ENCODE assay signal across 22 cellular contexts in genomic region chr4:2733844-2734574, GRCh38. TPM values are rescaled to one million over a fixed set of nuclear protein-coding genes. Genes with fewer than 3 reads are reported as not detected.
DNase-seq lines count a peak whose midpoint lies in the region; ATAC-seq and TF ChIP-seq lines count a peak whose summit lies in the region.
"Had no signal": no experiment of that assay in that cellular context is flagged by ENCODE, and none has a peak within 500 bp of the region (broad histone marks: within the 10 kb centered on the region; RNA-seq: fewer than 3 reads in every experiment).

No MANE protein-coding gene starts in this region.

- DNase-seq in activated T-cell treated with anti-CD3 and anti-CD28 coated beads, Interleukin-2, amount 50 U/mL, for 72 hours = no peak
- no peak for DNase-seq in activated T-cell treated with anti-CD3 and anti-CD28 coated beads, Interleukin-2, amount 50 U/mL, for 48 hours
- no peak for DNase-seq in endothelial cell (ENCODE audit: low spot score)
- peak; percentile 43 for DNase-seq in posterior vena cava (ENCODE audit: low spot score)
- DNase-seq in vagina (ENCODE audit: extremely low spot score in 2 of 2) = no peak
- DNase-seq: ACHN; activated T-cell treated with anti-CD3 and anti-CD28 coated beads, Interleukin-2, amount 50 U/mL, for 1 hour; body of pancreas; cortex of kidney; NCI-H187; NCI-H82; PC-9; T-helper 2 cell had no signal

- no peak overlapping the region for H3K4me3 Mint-ChIP-seq in activated T-cell treated with anti-CD3 and anti-CD28 coated beads, Interleukin-2, amount 50 U/mL, for 72 hours
- peak overlapping the region; percentile 1 for H3K4me3 Mint-ChIP-seq in endothelial cell (ENCODE audit: unreplicated experiment)
- H3K4me3 Mint-ChIP-seq: activated CD4-positive, alpha-beta memory T cell treated with anti-CD3 and anti-CD28 coated beads for 36 hours had no signal

- no peak for TF ChIP-seq POLR2A in vagina (IDR thresholded peaks at IDR 0.05)

- peaks cover 17% of the 10 kb centered on the region for H3K4me1 ChIP-seq in OCI-LY3 (ENCODE audit: low read length)
- H3K4me1 ChIP-seq in vagina = no peaks in the 10 kb centered on the region
- H3K4me1 ChIP-seq: body of pancreas had no signal

- no peaks in the 10 kb centered on the region for H3K27me3 Mint-ChIP-seq in activated T-cell treated with anti-CD3 and anti-CD28 coated beads, Interleukin-2, amount 50 U/mL, for 72 hours (ENCODE audit: low read depth)
- peaks cover 16% of the 10 kb centered on the region for H3K27me3 Mint-ChIP-seq in endothelial cell (ENCODE audit: unreplicated experiment)
- H3K27me3 Mint-ChIP-seq: activated CD4-positive, alpha-beta memory T cell treated with anti-CD3 and anti-CD28 coated beads for 36 hours had no signal

- H3K9ac ChIP-seq in OCI-LY3 (ENCODE audit: low read length) = no peak overlapping the region

- H3K79me2 ChIP-seq in OCI-LY3 (ENCODE audit: low read length) = no peaks in the 10 kb centered on the region

- H3K27ac Mint-ChIP-seq in activated T-cell treated with anti-CD3 and anti-CD28 coated beads, Interleukin-2, amount 50 U/mL, for 72 hours = peak overlapping the region; percentile 26
- no peak overlapping the region for H3K27ac Mint-ChIP-seq in endothelial cell (ENCODE audit: unreplicated experiment)
- H3K27ac Mint-ChIP-seq: activated CD4-positive, alpha-beta memory T cell treated with anti-CD3 and anti-CD28 coated beads for 36 hours had no signal

- TF ChIP-seq CTCF in OCI-LY3 (IDR thresholded peaks at IDR 0.05; ENCODE audit: low read depth, low read length) = no peak
- TF ChIP-seq CTCF in endothelial cell (IDR thresholded peaks at IDR 0.05; ENCODE audit: unreplicated experiment) = no peak
- no peak for TF ChIP-seq CTCF in vagina (IDR thresholded peaks at IDR 0.05)

- H3K27ac ChIP-seq in OCI-LY3 (ENCODE audit: low read length) (no peak overlapping the region), vagina (no peak overlapping the region)
- H3K27ac ChIP-seq: body of pancreas, C4-2B, left lung, PC-9, SJSA1, thoracic aorta, VCaP had no signal

- H3K9me3 Mint-ChIP-seq in activated T-cell treated with anti-CD3 and anti-CD28 coated beads, Interleukin-2, amount 50 U/mL, for 72 hours = peaks cover 3 to 5% of the 10 kb centered on the region in 2 donors
- H3K9me3 Mint-ChIP-seq in endothelial cell (ENCODE audit: unreplicated experiment) = no peaks in the 10 kb centered on the region

- H3K4me2 ChIP-seq in OCI-LY3 (ENCODE audit: low read length) = peak overlapping the region; percentile 25; the same call in 1 of the 2 replicates
- H3K4me2 ChIP-seq: PC-9 had no signal

- no peaks in the 10 kb centered on the region for H3K27me3 ChIP-seq in OCI-LY3 (ENCODE audit: low read depth, low read length)
- H3K27me3 ChIP-seq in vagina = no peaks in the 10 kb centered on the region
- H3K27me3 ChIP-seq: body of pancreas, left lung, SJSA1 had no signal

- no peak overlapping the region for H2AFZ ChIP-seq in OCI-LY3 (ENCODE audit: low read depth, low read length)
- H2AFZ ChIP-seq: PC-9 had no signal

- H3K4me1 Mint-ChIP-seq in activated T-cell treated with anti-CD3 and anti-CD28 coated beads, Interleukin-2, amount 50 U/mL, for 72 hours (ENCODE audit: low read depth) = no peaks in the 10 kb centered on the region
- H3K4me1 Mint-ChIP-seq in endothelial cell (ENCODE audit: unreplicated experiment) = peaks cover 4% of the 10 kb centered on the region

- peaks cover 15 to 30% of the 10 kb centered on the region in 2 donors for H3K36me3 Mint-ChIP-seq in activated T-cell treated with anti-CD3 and anti-CD28 coated beads, Interleukin-2, amount 50 U/mL, for 72 hours (ENCODE audit: insufficient read depth in 2 of 2)
- peaks cover 27% of the 10 kb centered on the region for H3K36me3 Mint-ChIP-seq in endothelial cell (ENCODE audit: low read depth, unreplicated experiment)

- no peak for ATAC-seq in activated T-cell treated with anti-CD3 and anti-CD28 coated beads, Interleukin-2, amount 50 U/mL, for 72 hours (replicated peaks in 1 of 2)
- ATAC-seq in HG02642 (IDR thresholded peaks at IDR 0.05; ENCODE audit: poor library complexity, unreplicated experiment) (no peak), GM18861 (IDR thresholded peaks at IDR 0.05; ENCODE audit: unreplicated experiment) (no peak)
- ATAC-seq: body of pancreas had no signal

- H3K9me3 ChIP-seq in OCI-LY3 (ENCODE audit: insufficient read depth, low read length) = peaks cover 6% of the 10 kb centered on the region; the same call in 1 of the 2 replicates
- H3K9me3 ChIP-seq in vagina = no peaks in the 10 kb centered on the region
- H3K9me3 ChIP-seq: body of pancreas, SJSA1, thoracic aorta had no signal

- H4K20me1 ChIP-seq in OCI-LY3 (ENCODE audit: insufficient read depth, low read length) = peaks cover 20% of the 10 kb centered on the region

- H3K36me3 ChIP-seq in OCI-LY3 (replicated peaks; ENCODE audit: low read depth, low read length) (peaks cover 43% of the 10 kb centered on the region), vagina (peaks cover 2 to 29% of the 10 kb centered on the region in 2 donors)
- H3K36me3 ChIP-seq: SJSA1 had no signal

- intact Hi-C loops in posterior vena cava (cut with DNase I) = no loop called here
- intact Hi-C loops in vagina (cut with DNase I) = no loop called here

- H3K4me3 ChIP-seq in OCI-LY3 (ENCODE audit: low read length) = no peak overlapping the region
- H3K4me3 ChIP-seq in vagina = no peak overlapping the region
- H3K4me3 ChIP-seq: body of pancreas, left lung, PC-9, SJSA1, thoracic aorta had no signal

RNA-seq across cellular contexts. Expression of gene TNIP2, which starts 22.1 kb away (rescaled TPM):
- total RNA-seq in activated T-cell treated with anti-CD3 and anti-CD28 coated beads, Interleukin-2, amount 50 U/mL, for 72 hours = 10 to 100 TPM; 72.3 to 85.8 TPM
- total RNA-seq in endothelial cell (ENCODE audit: unreplicated experiment) = 29.3 TPM
- 10 to 100 TPM; 25.4 to 29.2 TPM for total RNA-seq in posterior vena cava
- total RNA-seq in vagina = 57.0 TPM

RNA-seq across cellular contexts. Expression of gene SH3BP2, which starts 58.9 kb away (rescaled TPM):
- 10 to 100 TPM; 60.7 to 65.6 TPM for total RNA-seq in activated T-cell treated with anti-CD3 and anti-CD28 coated beads, Interleukin-2, amount 50 U/mL, for 72 hours
- 150 TPM for total RNA-seq in endothelial cell (ENCODE audit: unreplicated experiment)
- 10 to 100 TPM; 47.8 to 52.4 TPM for total RNA-seq in posterior vena cava
- 102 TPM for total RNA-seq in vagina
